8 cellular contexts compared by ENCODE assay signal in genomic region chr7:2688409-2689342, GRCh38. TPM values are rescaled to one million over a fixed set of nuclear protein-coding genes. Genes with fewer than 3 reads are reported as not detected.
DNase-seq lines count a peak whose midpoint lies in the region; ATAC-seq and TF ChIP-seq lines count a peak whose summit lies in the region.

No MANE protein-coding gene starts in this region.

- peaks cover 25% of the 10 kb centered on the region for H3K27me3 ChIP-seq in H7 (ENCODE audit: control insufficient read depth, insufficient read depth, low read length)
- H3K27me3 ChIP-seq in Panc1 (ENCODE audit: control insufficient read depth, insufficient read depth, low read length): peaks cover 3% of the 10 kb centered on the region; the same call in 1 of the 2 replicates

- H3K9me3 Mint-ChIP-seq in stimulated activated naive CD8-positive, alpha-beta T cell treated with anti-CD3 and anti-CD28 coated beads, Interleukin-15, Interleukin-2, amounts not matched to agents 100 ng/mL and 50 ng/mL, for 24 hours: no peaks in the 10 kb centered on the region

- H3K4me3 Mint-ChIP-seq in stimulated activated naive CD8-positive, alpha-beta T cell treated with anti-CD3 and anti-CD28 coated beads, Interleukin-15, Interleukin-2, amounts not matched to agents 100 ng/mL and 50 ng/mL, for 24 hours: peak overlapping the region; percentile 60

- peaks cover 3% of the 10 kb centered on the region; the same call in 1 of the 2 replicates for H3K4me1 ChIP-seq in Panc1 (ENCODE audit: control insufficient read depth, insufficient read depth, low read length)
- H3K4me1 ChIP-seq in mucosa of descending colon (ENCODE audit: low read depth): peaks cover 11% of the 10 kb centered on the region

- no peak overlapping the region for H3K27ac ChIP-seq in Panc1 (ENCODE audit: low read length)

- BruUV-seq in Panc1 (replicated peaks; lab: Mats Ljungman, UMichigan): no TSS peak

- POLR2A ChIA-PET in Panc1 (lab: Charles Lee): no interaction called here

- H3K36me3 Mint-ChIP-seq in stimulated activated naive CD8-positive, alpha-beta T cell treated with anti-CD3 and anti-CD28 coated beads, Interleukin-15, Interleukin-2, amounts not matched to agents 100 ng/mL and 50 ng/mL, for 24 hours (ENCODE audit: low read depth): no peaks in the 10 kb centered on the region

- TF ChIP-seq CTCF in Panc1 (IDR thresholded peaks at IDR 0.05) (no peak), mucosa of descending colon (IDR thresholded peaks at IDR 0.05) (no peak)

- peaks cover 44% of the 10 kb centered on the region for H3K27me3 Mint-ChIP-seq in stimulated activated naive CD8-positive, alpha-beta T cell treated with anti-CD3 and anti-CD28 coated beads, Interleukin-15, Interleukin-2, amounts not matched to agents 100 ng/mL and 50 ng/mL, for 24 hours

- peaks cover 13% of the 10 kb centered on the region for H3K4me1 Mint-ChIP-seq in stimulated activated naive CD8-positive, alpha-beta T cell treated with anti-CD3 and anti-CD28 coated beads, Interleukin-15, Interleukin-2, amounts not matched to agents 100 ng/mL and 50 ng/mL, for 24 hours (ENCODE audit: low read depth)

- H3K27ac Mint-ChIP-seq in stimulated activated naive CD8-positive, alpha-beta T cell treated with anti-CD3 and anti-CD28 coated beads, Interleukin-15, Interleukin-2, amounts not matched to agents 100 ng/mL and 50 ng/mL, for 24 hours: no peak overlapping the region

- peak overlapping the region; percentile 37 for H3K4me3 ChIP-seq in H7 (ENCODE audit: insufficient read depth, low read depth, low read length)
- H3K4me3 ChIP-seq in Panc1 (ENCODE audit: low read depth in 2 of 2, low read length in 2 of 2): peak overlapping the region; percentile 17 to 31
- no peak overlapping the region for H3K4me3 ChIP-seq in mucosa of descending colon

- peak; percentile 89 for ATAC-seq in GM18858 (IDR thresholded peaks at IDR 0.05; ENCODE audit: unreplicated experiment)
- ATAC-seq in Panc1: peak; percentile 25; the same call in 1 of the 2 replicates
- no peak for ATAC-seq in mucosa of descending colon

- no peaks in the 10 kb centered on the region for H3K9me3 ChIP-seq in Panc1 (ENCODE audit: control insufficient read depth, insufficient read depth, low read depth, low read length)
- H3K9me3 ChIP-seq in mucosa of descending colon: no peaks in the 10 kb centered on the region

- CTCF ChIA-PET in Panc1 (lab: Charles Lee): no interaction called here

- DNase-seq in H7: peak; percentile 85
- DNase-seq in Panc1 (ENCODE audit: low read depth, low spot score): no peak
- peak; percentile 47 to 55 for DNase-seq in hippocampal formation (lab: John Stamatoyannopoulos, UW)
- DNase-seq in mucosa of descending colon: no peak
- DNase-seq in stimulated activated naive CD4-positive, alpha-beta T cell treated with Interleukin-2 at 50 U/mL for 16 hours (lab: John Stamatoyannopoulos, UW): no peak
- no peak for DNase-seq in COLO668 (lab: John Stamatoyannopoulos, UW; ENCODE audit: unreplicated experiment)

- in situ Hi-C loops in Panc1 (cut with HindIII; ENCODE audit: low pct_unique_long_range_greater_than_20kb, low sequenced_read_pairs): no loop called here

- intact Hi-C loops in Panc1 (cut with micrococcal nuclease; ENCODE audit: unreplicated experiment) (loop anchor here (10.0 kb wide), 1 partner anchor 234 kb away; no protein-coding TSS in a partner anchor), mucosa of descending colon (cut with DNase I, micrococcal nuclease) (loop anchor here (10.0 kb wide), 2 partner anchors 214 to 244 kb away; partner anchors contain the start of gene GRIFIN (in 1 of the 2))

- H3K36me3 ChIP-seq in H7 (replicated peaks; ENCODE audit: control insufficient read depth, insufficient read depth, low read length) (no peaks in the 10 kb centered on the region), Panc1 (ENCODE audit: control insufficient read depth, insufficient read depth, low read length) (no peaks in the 10 kb centered on the region), mucosa of descending colon (ENCODE audit: low read depth) (no peaks in the 10 kb centered on the region)

RNA-seq across cellular contexts. Expression of gene AMZ1, which starts 0.7 kb away (rescaled TPM):
- 0.07 TPM in 1 of 2 replicates, not detected in the other for total RNA-seq in H7 (2014; rRNA removed; shearing (Covaris generic))
- 0.57 TPM for total RNA-seq in Panc1 (2021; ENCODE audit: unreplicated experiment)
- polyA plus RNA-seq in Panc1 (2012; ENCODE audit: insufficient read length): 0.91 TPM
- 1 to 10 TPM in 1 of 3 donors, under 1 TPM in 1, not detected in 1; 0.61 to 1.3 TPM for total RNA-seq in mucosa of descending colon

RNA-seq across cellular contexts. Expression of gene TTYH3, which starts 56.9 kb away (rescaled TPM):
- 50.2 and 53.5 TPM in 2 replicates for total RNA-seq in H7 (2014; rRNA removed; shearing (Covaris generic))
- 278 TPM for total RNA-seq in Panc1 (2021; ENCODE audit: unreplicated experiment)
- polyA plus RNA-seq in Panc1 (2012; ENCODE audit: insufficient read length): 421 TPM
- 10 to 100 TPM; 23.4 to 63.7 (median 32.1) TPM for total RNA-seq in mucosa of descending colon

Comparison
In these comparisons a context has a peak if more than half of its experiments do, and no peak if none do; other contexts are left out.
1. DNase-seq: peak in H7 (single experiment) and hippocampal formation (2 of 2); none in Panc1 (single experiment), mucosa of descending colon (0 of 3), stimulated activated naive CD4-positive, alpha-beta T cell treated with Interleukin-2 at 50 U/mL for 16 hours (single experiment) and COLO668 (single experiment).